ENCODE assay signal across 17 cellular contexts in the genomic region with DNA sequence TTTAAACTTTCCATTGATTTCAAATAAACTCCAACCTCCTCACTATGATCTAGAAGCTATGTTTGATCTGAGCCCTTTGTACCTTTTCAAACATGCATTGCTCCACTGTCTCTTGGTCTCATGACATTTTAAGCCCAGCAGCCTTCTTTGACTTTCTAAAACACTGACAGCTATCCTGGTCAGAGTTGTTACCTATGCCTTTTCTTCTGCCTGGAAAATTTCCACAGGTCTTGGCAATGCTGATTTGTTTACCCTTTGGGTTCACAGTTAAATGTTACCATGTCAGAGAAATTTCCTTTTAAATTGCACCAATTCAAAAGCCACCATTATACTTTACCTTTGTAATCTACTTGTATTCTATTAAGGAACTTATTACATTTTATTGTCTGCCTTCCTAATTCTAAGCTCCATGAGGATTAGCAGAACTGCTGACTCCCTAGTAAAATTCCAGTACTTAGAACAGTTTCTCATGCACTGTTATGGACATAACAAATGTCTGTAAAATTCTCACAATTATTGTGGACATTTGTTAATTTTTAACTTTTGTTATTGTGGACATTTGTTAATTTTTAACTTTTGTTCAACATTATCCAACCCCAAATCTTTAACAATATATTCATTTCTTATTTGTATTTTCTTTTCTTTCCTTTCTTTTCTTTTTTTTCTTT.
DNase-seq lines count a peak whose midpoint lies in the region; ATAC-seq, FAIRE-seq and TF ChIP-seq lines count a peak whose summit lies in the region.
"Had no signal": no experiment of that assay in that cellular context is flagged by ENCODE, and none has a peak within 500 bp of the region (broad histone marks: within the 10 kb centered on the region; RNA-seq: fewer than 3 reads in every experiment).

No MANE protein-coding gene starts in this region.

- no TSS peak for BruUV-seq in Caco-2 (replicated peaks; lab: Mats Ljungman, UMichigan)

- H3K27ac Mint-ChIP-seq in Caco-2 (ENCODE audit: unreplicated experiment) (no peak overlapping the region), natural killer cell (no peak overlapping the region)

- peaks cover 12% of the 10 kb centered on the region for H3K9me3 Mint-ChIP-seq in Caco-2 (ENCODE audit: unreplicated experiment)
- H3K9me3 Mint-ChIP-seq in natural killer cell, result peaks cover 23 to 27% of the 10 kb centered on the region in 2 donors

- H3K36me3 ChIP-seq in Caco-2 (ENCODE audit: control insufficient read depth, insufficient read depth, low read length) (no peaks in the 10 kb centered on the region), mucosa of rectum (ENCODE audit: control insufficient read depth in 2 of 2, insufficient read depth in 2 of 2, low read length in 2 of 2) (no peaks in the 10 kb centered on the region), aorta (ENCODE audit: control insufficient read depth in 1 of 2, insufficient read depth in 2 of 2, low read length in 1 of 2) (no peaks in the 10 kb centered on the region), ascending aorta (no peaks in the 10 kb centered on the region)

- H3K27me3 ChIP-seq in Caco-2 (replicated peaks; ENCODE audit: control insufficient read depth, insufficient read depth, low read length) (no peaks in the 10 kb centered on the region), mucosa of rectum (ENCODE audit: control insufficient read depth in 2 of 2, insufficient read depth in 2 of 2, low read length in 2 of 2) (no peaks in the 10 kb centered on the region), aorta (ENCODE audit: control insufficient read depth in 1 of 2, insufficient read depth in 2 of 2, low read length in 1 of 2) (no peaks in the 10 kb centered on the region), ascending aorta (no peaks in the 10 kb centered on the region)

- ATAC-seq in aorta (ENCODE audit: low FRiP score), result no peak
- ATAC-seq in natural killer cell, result no peak
- ATAC-seq: Panc1, Right ventricle myocardium inferior had no signal

- no peak for DNase-seq in Caco-2
- peak; percentile 2 for DNase-seq in HuH-7.5 (ENCODE audit: low spot score)
- DNase-seq in aorta, result no peak
- DNase-seq in ascending aorta (ENCODE audit: low spot score in 2 of 2), result no peak
- no peak for DNase-seq in natural killer cell
- DNase-seq in activated T-cell treated with anti-CD3 and anti-CD28 coated beads for 4 hours, result no peak
- DNase-seq: H7, NCI-H1436, NCI-H2029, NCI-H2171, NCI-H446 treated with DMSO at 0.1 percent for 48 hours, NCI-H748 treated with DMSO at 0.1 percent for 48 hours had no signal

- H3K9me3 ChIP-seq in Caco-2, result no peaks in the 10 kb centered on the region
- H3K9me3 ChIP-seq in mucosa of rectum (ENCODE audit: control insufficient read depth in 2 of 2, low read length in 2 of 2), result no peaks in the 10 kb centered on the region
- H3K9me3 ChIP-seq in aorta (ENCODE audit: control insufficient read depth, low read length), result no peaks in the 10 kb centered on the region
- no peaks in the 10 kb centered on the region for H3K9me3 ChIP-seq in ascending aorta

- TF ChIP-seq CTCF in Caco-2 (IDR thresholded peaks at IDR 0.05; ENCODE audit: insufficient read depth in 1 of 2, low read depth in 1 of 2, low read length in 1 of 2, severe bottlenecking in 1 of 2, unreplicated experiment in 1 of 2) (no peak), ascending aorta (IDR thresholded peaks at IDR 0.05) (no peak), natural killer cell (IDR thresholded peaks at IDR 0.05) (no peak)

- no peaks in the 10 kb centered on the region for H3K27me3 Mint-ChIP-seq in Caco-2 (ENCODE audit: insufficient read depth, unreplicated experiment)
- no peaks in the 10 kb centered on the region for H3K27me3 Mint-ChIP-seq in natural killer cell (ENCODE audit: low read depth in 2 of 2)

- H3K4me1 ChIP-seq in Caco-2 (peaks cover 4% of the 10 kb centered on the region; the same call in 1 of the 2 replicates), mucosa of rectum (ENCODE audit: control insufficient read depth in 2 of 2, insufficient read depth in 2 of 2, low read length in 2 of 2) (no peaks in the 10 kb centered on the region), aorta (ENCODE audit: control insufficient read depth in 1 of 2, insufficient read depth in 2 of 2, low read length in 2 of 2) (no peaks in the 10 kb centered on the region), ascending aorta (no peaks in the 10 kb centered on the region)

- CTCF ChIA-PET in Caco-2 (lab: Charles Lee), result no interaction called here

- H3K4me1 Mint-ChIP-seq in Caco-2 (ENCODE audit: low read depth, unreplicated experiment) (peaks cover 18% of the 10 kb centered on the region), natural killer cell (no peaks in the 10 kb centered on the region)

- H3K9ac ChIP-seq in mucosa of rectum (ENCODE audit: low read depth in 1 of 2, low read length in 2 of 2), result peak overlapping the region in 1 of 2 donors; percentile 43

- peak; percentile 15 for FAIRE-seq in endometrium (lab: Jason Lieb, UNC)

- POLR2A ChIA-PET in Caco-2 (lab: Charles Lee), result no interaction called here

- H3K4me3 Mint-ChIP-seq in Caco-2 (ENCODE audit: unreplicated experiment) (peak overlapping the region; percentile 43), natural killer cell (no peak overlapping the region)

- no peak overlapping the region for H3K4me3 ChIP-seq in Caco-2 (ENCODE audit: low read depth, low read length)
- H3K4me3 ChIP-seq in mucosa of rectum (ENCODE audit: low read length in 2 of 2), result peak overlapping the region; percentile 48 to 67
- no peak overlapping the region for H3K4me3 ChIP-seq in aorta (ENCODE audit: low read length in 2 of 2)
- H3K4me3 ChIP-seq in ascending aorta, result no peak overlapping the region

- H3K27ac ChIP-seq in mucosa of rectum (ENCODE audit: low read depth in 2 of 2, low read length in 2 of 2), result peak overlapping the region; percentile 48 to 72
- no peak overlapping the region for H3K27ac ChIP-seq in aorta (ENCODE audit: low read depth in 1 of 2, low read length in 2 of 2)
- H3K27ac ChIP-seq in ascending aorta, result no peak overlapping the region
- H3K27ac ChIP-seq: C4-2B had no signal

- H3K36me3 Mint-ChIP-seq in Caco-2 (ENCODE audit: insufficient read depth, unreplicated experiment) (no peaks in the 10 kb centered on the region), natural killer cell (peaks cover 31% of the 10 kb centered on the region)

- intact Hi-C loops in Caco-2 (cut with micrococcal nuclease; ENCODE audit: unreplicated experiment), result loop anchor here (10.0 kb wide), 1 partner anchor 732 kb away; no protein-coding TSS in a partner anchor
- intact Hi-C loops in aorta (cut with DNase I), result no loop called here
- intact Hi-C loops in ascending aorta (cut with DNase I), result no loop called here
- intact Hi-C loops in natural killer cell (cut with micrococcal nuclease), result no loop called here

Comparison
In these comparisons a context has a peak if more than half of its experiments do, and no peak if none do; other contexts are left out.
1. H3K4me3 ChIP-seq: peak in mucosa of rectum (2 of 2); none in Caco-2 (single experiment), aorta (0 of 2) and ascending aorta (0 of 2).
2. H3K27ac ChIP-seq: peak in mucosa of rectum (2 of 2); none in aorta (0 of 2) and ascending aorta (0 of 2).